9 cellular contexts compared by ENCODE assay signal in the genomic region with DNA sequence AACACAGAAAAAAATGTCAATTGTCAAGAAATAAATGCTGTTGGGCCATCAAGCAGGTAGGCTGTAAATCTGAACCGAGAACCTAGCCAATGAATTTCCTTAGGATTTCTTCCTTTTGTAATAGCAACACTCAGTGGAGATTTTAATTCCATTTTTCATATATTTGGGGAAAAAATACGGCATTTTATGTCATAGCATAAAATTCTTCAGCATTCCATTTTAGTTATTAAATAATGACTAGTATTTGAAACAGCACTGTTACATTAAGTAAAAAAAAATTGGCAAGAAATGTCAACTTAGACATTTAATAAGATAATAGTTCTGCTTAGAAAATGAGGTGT. TPM values are rescaled to one million over a fixed set of nuclear protein-coding genes. Genes with fewer than 3 reads are reported as not detected.
A peak's percentile ranks its signal among the peaks of the same experiment; 100 is the strongest.
DNase-seq lines count a peak whose midpoint lies in the region; ATAC-seq, FAIRE-seq and TF ChIP-seq lines count a peak whose summit lies in the region.
"Had no signal": no experiment of that assay in that cellular context is flagged by ENCODE, and none has a peak within 500 bp of the region (broad histone marks: within the 10 kb centered on the region; RNA-seq: fewer than 3 reads in every experiment).

No MANE protein-coding gene starts in this region.

- H4K20me1 ChIP-seq in HCT116 (ENCODE audit: insufficient read depth) (no peaks in the 10 kb centered on the region), endothelial cell of umbilical vein (replicated peaks; ENCODE audit: control insufficient read depth, extremely low read depth, insufficient read depth, low read length) (no peaks in the 10 kb centered on the region)

- no peak overlapping the region for H3K4me3 ChIP-seq in HCT116 (replicated peaks in 1 of 2; ENCODE audit: low read depth in 1 of 2, low read length in 2 of 2)
- no peak overlapping the region for H3K4me3 ChIP-seq in SK-N-MC
- H3K4me3 ChIP-seq in endothelial cell of umbilical vein (replicated peaks in 1 of 3; ENCODE audit: insufficient read depth in 1 of 3, low read depth in 1 of 3, low read length in 3 of 3) = no peak overlapping the region
- H3K4me3 ChIP-seq in skin epidermis = no peak overlapping the region

- H3K4me1 ChIP-seq in HCT116 (ENCODE audit: control insufficient read depth in 1 of 2, insufficient read depth in 2 of 2, low read length in 2 of 2) (peaks cover 24 to 35% of the 10 kb centered on the region in 2 experiments), endothelial cell of umbilical vein (ENCODE audit: control insufficient read depth, extremely low read depth, insufficient read depth, low read length) (peaks cover 33% of the 10 kb centered on the region)

- H3K27ac ChIP-seq in HCT116 (ENCODE audit: low read depth, low read length) (peak overlapping the region; percentile 46), SK-N-MC (peak overlapping the region; percentile 87), endothelial cell of umbilical vein (ENCODE audit: insufficient read depth, low read depth, low read length) (peak overlapping the region; percentile 89), skin epidermis (peak overlapping the region in 20 of 21 experiments; percentile 10 to 92 (median 82))

- FAIRE-seq in endothelial cell of umbilical vein (lab: Jason Lieb, UNC) = no peak

- no peaks in the 10 kb centered on the region for H3K27me3 ChIP-seq in HCT116 (ENCODE audit: insufficient read depth, low read length)
- no peaks in the 10 kb centered on the region for H3K27me3 ChIP-seq in endothelial cell of umbilical vein (ENCODE audit: control insufficient read depth in 2 of 2, insufficient read depth in 2 of 2, low read length in 2 of 2)

- TF ChIP-seq CTCF in HCT116 (IDR thresholded peaks at IDR 0.05 in 2 of 3, conservative IDR thresholded peaks at IDR 0.05 in 1 of 3; ENCODE audit: borderline replicate concordance in 1 of 3, insufficient read depth in 1 of 3, low read depth in 2 of 3, low read length in 2 of 3) (no peak), endothelial cell of umbilical vein (IDR thresholded peaks at IDR 0.05; ENCODE audit: extremely low read depth in 1 of 2, insufficient read depth in 1 of 2, low read depth in 1 of 2, low read length in 2 of 2) (no peak)

- no peaks in the 10 kb centered on the region for H3K9me1 ChIP-seq in endothelial cell of umbilical vein (replicated peaks; ENCODE audit: control insufficient read depth, extremely low read depth, insufficient read depth, low read length)

- BruUV-seq in HCT116 (replicated peaks; lab: Mats Ljungman, UMichigan) (no TSS peak), endothelial cell of umbilical vein (replicated peaks; lab: Mats Ljungman, UMichigan) (TSS peak; percentile 80)

- H3K4me2 ChIP-seq in HCT116 (ENCODE audit: low read length) = peak overlapping the region; percentile 51
- peak overlapping the region; percentile 59 for H3K4me2 ChIP-seq in endothelial cell of umbilical vein (ENCODE audit: insufficient read depth, low read length)

- TF ChIP-seq POLR2A in HCT116 (IDR thresholded peaks at IDR 0.05; ENCODE audit: borderline replicate concordance, extremely low read depth, insufficient read depth, insufficient read length) = no peak
- no peak for TF ChIP-seq POLR2A in endothelial cell of umbilical vein (IDR thresholded peaks at IDR 0.05; ENCODE audit: low read depth, low read length)

- H3K36me3 ChIP-seq in HCT116 (ENCODE audit: control insufficient read depth in 1 of 2, insufficient read depth in 2 of 2, low read length in 2 of 2) (no peaks in the 10 kb centered on the region), SK-N-MC (ENCODE audit: insufficient read depth, low read length) (no peaks in the 10 kb centered on the region), endothelial cell of umbilical vein (ENCODE audit: control insufficient read depth in 2 of 2, extremely low read depth in 1 of 2, insufficient read depth in 2 of 2, low read length in 2 of 2) (no peaks in the 10 kb centered on the region)

- H3K9me2 ChIP-seq in HCT116 (ENCODE audit: insufficient read depth) = no peaks in the 10 kb centered on the region

- H3K79me2 ChIP-seq in HCT116 (ENCODE audit: insufficient read depth, low read length) (no peaks in the 10 kb centered on the region), endothelial cell of umbilical vein (ENCODE audit: control insufficient read depth, insufficient read depth, low read length) (no peaks in the 10 kb centered on the region)

- POLR2A ChIA-PET in HCT116 (lab: Charles Lee) (interaction anchor here (0.7 to 1.2 kb wide), 3 partner anchors 10 to 324 kb away, joined by 3 to 6 read pairs (median 3); a partner anchor contains a TSS), endothelial cell of umbilical vein (lab: Charles Lee) (interaction anchor here (1.0 to 2.5 kb wide), 5 partner anchors 9 to 153 kb away, joined by 3 to 21 read pairs (median 4); a partner anchor contains a TSS)

- RAD21 ChIA-PET in HCT116 (lab: Charles Lee; ENCODE audit: low non-redundant PET in 1 of 2, low total read pairs in 2 of 2, uncharacterized antibody in 2 of 2, unreplicated experiment in 2 of 2) = interaction anchor here in 1 of 2 experiments (1.2 kb wide), 1 partner anchor 14 kb away, joined by 3 read pairs; no protein-coding TSS in a partner anchor

- H2AFZ ChIP-seq in HCT116 (ENCODE audit: low read depth, low read length, poor library complexity, severe bottlenecking) = peak overlapping the region; percentile 95
- no peak overlapping the region for H2AFZ ChIP-seq in endothelial cell of umbilical vein (ENCODE audit: low read depth, low read length)

- intact Hi-C loops in HCT116 (cut with micrococcal nuclease) (no loop called here), endothelial cell of umbilical vein (cut with micrococcal nuclease) (loop anchor here (1.0 kb wide), 10 partner anchors 13 to 324 kb away; a partner anchor contains a TSS)

- dilution Hi-C loops in endothelial cell of umbilical vein (cut with MboI; ENCODE audit: extremely low pct_ligation_motif_present, low sequenced_read_pairs) = no loop called here

- DNase-seq in HCT116 (ENCODE audit: low read depth, low spot score) (no peak), SK-N-MC (ENCODE audit: low read depth, low spot score) (no peak), endothelial cell of umbilical vein (ENCODE audit: low read depth, low spot score) (no peak), MV-4-11 (lab: John Stamatoyannopoulos, UW) (no peak), SK-N-DZ (ENCODE audit: low spot score) (no peak), ureter (ENCODE audit: low spot score) (no peak)
- DNase-seq: head of caudate nucleus, NCI-H146 had no signal

- H3K9ac ChIP-seq in HCT116 (ENCODE audit: low read length) (peak overlapping the region; percentile 17), SK-N-MC (ENCODE audit: insufficient read length) (no peak overlapping the region), endothelial cell of umbilical vein (replicated peaks; ENCODE audit: extremely low read depth, insufficient read depth, low read length) (peak overlapping the region; percentile 74)

- no peaks in the 10 kb centered on the region for H3K9me3 ChIP-seq in HCT116 (ENCODE audit: control insufficient read depth in 1 of 2, insufficient read depth in 1 of 2, low read depth in 1 of 2, low read length in 2 of 2)
- no peaks in the 10 kb centered on the region; the same call in 1 of the 2 replicates for H3K9me3 ChIP-seq in SK-N-MC (ENCODE audit: low read depth, low read length)
- H3K9me3 ChIP-seq in endothelial cell of umbilical vein (replicated peaks; ENCODE audit: control insufficient read depth, insufficient read depth, low read length) = no peaks in the 10 kb centered on the region

- CTCF ChIA-PET in HCT116 (lab: Charles Lee) (interaction anchor here (1.3 kb wide), 1 partner anchor 15 kb away, joined by 4 read pairs; no protein-coding TSS in a partner anchor), endothelial cell of umbilical vein (lab: Charles Lee) (interaction anchor here (1.2 to 2.9 kb wide), 6 partner anchors 14 to 363 kb away, joined by 3 to 35 read pairs (median 6); a partner anchor contains a TSS)

- no peak for TF ChIP-seq RAD21 in HCT116 (IDR thresholded peaks at IDR 0.05; ENCODE audit: low read depth)

- ATAC-seq in HCT116 = no peak

TF ChIP-seq in HCT116, 20 proteins besides CTCF, POLR2A, EP300 and RAD21 (continues in another document):
- TF ChIP-seq EZH2phosphoT487 (IDR thresholded peaks at IDR 0.05; ENCODE audit: borderline replicate concordance) (no peak), ZFX (IDR thresholded peaks at IDR 0.05) (no peak), CEBPB (IDR thresholded peaks at IDR 0.05; ENCODE audit: low read depth) (no peak), EZH2 (IDR thresholded peaks at IDR 0.05) (no peak)

TF ChIP-seq in endothelial cell of umbilical vein, 7 proteins besides CTCF, POLR2A, EP300 and RAD21 (continues in another document):
- TF ChIP-seq EZH2 (IDR thresholded peaks at IDR 0.05; ENCODE audit: borderline replicate concordance, low read depth, low read length, severe bottlenecking) = no peak
- TF ChIP-seq MYC (IDR thresholded peaks at IDR 0.05; ENCODE audit: low read depth, low read length) = no peak
- no peak for TF ChIP-seq GATA2 (IDR thresholded peaks at IDR 0.05; ENCODE audit: insufficient read depth, insufficient read length, low read depth, low read length)

RNA-seq across cellular contexts. Expression of a gene that starts 12.3 kb away (rescaled TPM):
- total RNA-seq in HCT116 (2021; ENCODE audit: unreplicated experiment) (7.2 TPM), endothelial cell of umbilical vein (5,754 and 5,781 TPM in 2 replicates), ureter (569 TPM)
- 0.90 and 1.8 TPM in 2 replicates for polyA plus RNA-seq in HCT116 (2012)
- polyA plus RNA-seq in endothelial cell of umbilical vein = 5,699 and 8,361 TPM in 2 replicates
- 5,912 and 6,029 TPM in 2 replicates for polyA plus RNA-seq in endothelial cell of umbilical vein (2011; cell fraction: cytosol; rRNA removed)
- 4,094 and 4,300 TPM in 2 replicates for polyA plus RNA-seq in endothelial cell of umbilical vein (2011; cell fraction: nucleus; rRNA removed)
- polyA plus RNA-seq in endothelial cell of umbilical vein (2012) = 4,943 and 4,968 TPM in 2 replicates
- 4,544 and 4,712 TPM in 2 replicates for polyA minus RNA-seq in endothelial cell of umbilical vein
- 370 TPM for polyA minus RNA-seq in endothelial cell of umbilical vein (2011; cell fraction: cytosol; rRNA and poly(A)+ RNA removed)
- polyA minus RNA-seq in endothelial cell of umbilical vein (2011; cell fraction: nucleus; rRNA and poly(A)+ RNA removed) = 1,556 and 2,259 TPM in 2 replicates
- polyA plus RNA-seq in SK-N-DZ (2014; cell fraction: cytosol; rRNA removed) = 117 and 143 TPM in 2 replicates
- 47.9 and 64.0 TPM in 2 replicates for polyA plus RNA-seq in SK-N-DZ (2014; cell fraction: nucleus; rRNA removed)

RNA-seq across cellular contexts. Expression of a gene that starts 14.3 kb away (rescaled TPM):
- 8.6 TPM for total RNA-seq in HCT116 (2021; ENCODE audit: unreplicated experiment)
- polyA plus RNA-seq in HCT116 (2012) = 1.6 and 2.7 TPM in 2 replicates
- 12.3 and 15.2 TPM in 2 replicates for total RNA-seq in endothelial cell of umbilical vein
- polyA plus RNA-seq in endothelial cell of umbilical vein = 10.0 and 15.3 TPM in 2 replicates
- 5.1 and 5.2 TPM in 2 replicates for polyA plus RNA-seq in endothelial cell of umbilical vein (2011; cell fraction: cytosol; rRNA removed)
- 11.3 and 14.3 TPM in 2 replicates for polyA plus RNA-seq in endothelial cell of umbilical vein (2011; cell fraction: nucleus; rRNA removed)
- 3.5 and 6.1 TPM in 2 replicates for polyA plus RNA-seq in endothelial cell of umbilical vein (2012)
- polyA minus RNA-seq in endothelial cell of umbilical vein = 15.6 and 18.2 TPM in 2 replicates
- 2.0 TPM for polyA minus RNA-seq in endothelial cell of umbilical vein (2011; cell fraction: cytosol; rRNA and poly(A)+ RNA removed)
- polyA minus RNA-seq in endothelial cell of umbilical vein (2011; cell fraction: nucleus; rRNA and poly(A)+ RNA removed) = 52.0 and 59.3 TPM in 2 replicates
- 3.7 TPM in 2 replicates for polyA plus RNA-seq in SK-N-DZ (2014; cell fraction: cytosol; rRNA removed)
- 3.9 and 5.9 TPM in 2 replicates for polyA plus RNA-seq in SK-N-DZ (2014; cell fraction: nucleus; rRNA removed)
- total RNA-seq in ureter = 12.9 TPM

Comparison
In these comparisons a context has a peak if more than half of its experiments do, and no peak if none do; other contexts are left out.
1. RNA of a gene that starts 12.3 kb away (total RNA-seq): 5,754 to 5,781 TPM in endothelial cell of umbilical vein and 569 TPM in ureter (single experiment); 7.2 TPM in HCT116 (single experiment); every median in the first group is over 10 times any median in the second.
2. Peak in every context shown above with its lines, with median percentiles within 50 percentile points of each other: H3K27ac ChIP-seq.